In the genomic region with DNA sequence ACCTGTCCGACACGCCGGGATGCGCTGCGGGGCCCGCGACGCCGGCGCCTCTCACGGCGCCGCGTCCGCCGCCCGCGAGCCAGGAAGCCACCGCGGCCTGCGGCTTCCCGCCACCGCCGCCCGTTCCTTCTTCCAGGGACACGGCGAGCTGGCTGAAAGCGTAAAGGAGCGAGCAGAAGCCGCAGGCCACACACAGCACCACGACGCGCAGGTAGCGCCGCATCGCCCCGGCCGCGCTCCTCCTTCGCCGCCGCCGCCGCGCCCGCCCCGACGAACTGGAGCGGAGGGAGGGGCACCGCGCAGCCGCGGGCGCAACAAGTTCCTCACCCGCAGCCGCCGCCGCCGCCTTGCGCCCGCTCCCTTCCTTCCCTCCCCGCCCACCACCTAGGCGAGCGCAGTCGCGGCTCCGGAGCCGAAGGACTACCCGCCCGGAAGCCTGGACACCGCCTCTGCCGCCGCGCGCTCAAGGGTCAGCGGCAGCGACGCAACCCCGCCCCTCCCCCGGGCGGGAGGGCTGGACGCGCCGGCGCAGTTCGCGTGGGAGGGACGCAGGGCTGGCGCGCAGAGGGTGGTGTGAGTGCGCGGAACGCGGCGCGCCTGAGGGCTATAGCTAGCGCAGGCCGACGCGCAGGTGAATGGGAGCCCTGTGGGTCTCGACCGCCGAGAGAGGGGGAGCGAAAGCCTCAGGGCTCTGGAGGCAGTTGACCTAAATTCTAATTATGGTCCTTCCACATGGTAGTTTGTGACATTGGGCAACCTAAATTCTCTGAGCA, we compare ENCODE assay signal across 1 cellular context.
TF ChIP-seq lines count a peak whose summit lies in the region.

A gene with protein sequence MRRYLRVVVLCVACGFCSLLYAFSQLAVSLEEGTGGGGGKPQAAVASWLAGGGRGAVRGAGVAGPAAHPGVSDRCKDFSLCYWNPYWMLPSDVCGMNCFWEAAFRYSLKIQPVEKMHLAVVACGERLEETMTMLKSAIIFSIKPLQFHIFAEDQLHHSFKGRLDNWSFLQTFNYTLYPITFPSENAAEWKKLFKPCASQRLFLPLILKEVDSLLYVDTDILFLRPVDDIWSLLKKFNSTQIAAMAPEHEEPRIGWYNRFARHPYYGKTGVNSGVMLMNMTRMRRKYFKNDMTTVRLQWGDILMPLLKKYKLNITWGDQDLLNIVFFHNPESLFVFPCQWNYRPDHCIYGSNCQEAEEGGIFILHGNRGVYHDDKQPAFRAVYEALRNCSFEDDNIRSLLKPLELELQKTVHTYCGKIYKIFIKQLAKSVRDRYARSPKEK (minus strand): TSS at position 451 of the 773 bp plus-strand sequence. CDS start 228 bp downstream, at position 223.

TF ChIP-seq in HepG2, 621 proteins besides CTCF, POLR2A, EP300 and RAD21 (continued from another document and continues in another):
- TF ChIP-seq, protein P1, sequence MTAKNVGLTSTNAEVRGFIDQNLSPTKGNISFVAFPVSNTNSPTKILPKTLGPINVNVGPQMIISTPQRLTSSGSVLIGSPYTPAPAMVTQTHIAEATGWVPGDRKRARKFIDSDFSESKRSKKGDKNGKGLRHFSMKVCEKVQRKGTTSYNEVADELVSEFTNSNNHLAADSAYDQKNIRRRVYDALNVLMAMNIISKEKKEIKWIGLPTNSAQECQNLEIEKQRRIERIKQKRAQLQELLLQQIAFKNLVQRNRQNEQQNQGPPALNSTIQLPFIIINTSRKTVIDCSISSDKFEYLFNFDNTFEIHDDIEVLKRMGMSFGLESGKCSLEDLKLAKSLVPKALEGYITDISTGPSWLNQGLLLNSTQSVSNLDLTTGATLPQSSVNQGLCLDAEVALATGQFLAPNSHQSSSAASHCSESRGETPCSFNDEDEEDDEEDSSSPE (CRISPR knock-in tag; IDR thresholded peaks at IDR 0.05): peak; percentile 96
- TF ChIP-seq, protein P2, sequence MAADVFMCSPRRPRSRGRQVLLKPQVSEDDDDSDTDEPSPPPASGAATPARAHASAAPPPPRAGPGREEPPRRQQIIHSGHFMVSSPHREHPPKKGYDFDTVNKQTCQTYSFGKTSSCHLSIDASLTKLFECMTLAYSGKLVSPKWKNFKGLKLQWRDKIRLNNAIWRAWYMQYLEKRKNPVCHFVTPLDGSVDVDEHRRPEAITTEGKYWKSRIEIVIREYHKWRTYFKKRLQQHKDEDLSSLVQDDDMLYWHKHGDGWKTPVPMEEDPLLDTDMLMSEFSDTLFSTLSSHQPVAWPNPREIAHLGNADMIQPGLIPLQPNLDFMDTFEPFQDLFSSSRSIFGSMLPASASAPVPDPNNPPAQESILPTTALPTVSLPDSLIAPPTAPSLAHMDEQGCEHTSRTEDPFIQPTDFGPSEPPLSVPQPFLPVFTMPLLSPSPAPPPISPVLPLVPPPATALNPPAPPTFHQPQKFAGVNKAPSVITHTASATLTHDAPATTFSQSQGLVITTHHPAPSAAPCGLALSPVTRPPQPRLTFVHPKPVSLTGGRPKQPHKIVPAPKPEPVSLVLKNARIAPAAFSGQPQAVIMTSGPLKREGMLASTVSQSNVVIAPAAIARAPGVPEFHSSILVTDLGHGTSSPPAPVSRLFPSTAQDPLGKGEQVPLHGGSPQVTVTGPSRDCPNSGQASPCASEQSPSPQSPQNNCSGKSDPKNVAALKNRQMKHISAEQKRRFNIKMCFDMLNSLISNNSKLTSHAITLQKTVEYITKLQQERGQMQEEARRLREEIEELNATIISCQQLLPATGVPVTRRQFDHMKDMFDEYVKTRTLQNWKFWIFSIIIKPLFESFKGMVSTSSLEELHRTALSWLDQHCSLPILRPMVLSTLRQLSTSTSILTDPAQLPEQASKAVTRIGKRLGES (CRISPR knock-in tag; IDR thresholded peaks at IDR 0.05; ENCODE audit: borderline replicate concordance): no peak
- TF ChIP-seq, protein P3, sequence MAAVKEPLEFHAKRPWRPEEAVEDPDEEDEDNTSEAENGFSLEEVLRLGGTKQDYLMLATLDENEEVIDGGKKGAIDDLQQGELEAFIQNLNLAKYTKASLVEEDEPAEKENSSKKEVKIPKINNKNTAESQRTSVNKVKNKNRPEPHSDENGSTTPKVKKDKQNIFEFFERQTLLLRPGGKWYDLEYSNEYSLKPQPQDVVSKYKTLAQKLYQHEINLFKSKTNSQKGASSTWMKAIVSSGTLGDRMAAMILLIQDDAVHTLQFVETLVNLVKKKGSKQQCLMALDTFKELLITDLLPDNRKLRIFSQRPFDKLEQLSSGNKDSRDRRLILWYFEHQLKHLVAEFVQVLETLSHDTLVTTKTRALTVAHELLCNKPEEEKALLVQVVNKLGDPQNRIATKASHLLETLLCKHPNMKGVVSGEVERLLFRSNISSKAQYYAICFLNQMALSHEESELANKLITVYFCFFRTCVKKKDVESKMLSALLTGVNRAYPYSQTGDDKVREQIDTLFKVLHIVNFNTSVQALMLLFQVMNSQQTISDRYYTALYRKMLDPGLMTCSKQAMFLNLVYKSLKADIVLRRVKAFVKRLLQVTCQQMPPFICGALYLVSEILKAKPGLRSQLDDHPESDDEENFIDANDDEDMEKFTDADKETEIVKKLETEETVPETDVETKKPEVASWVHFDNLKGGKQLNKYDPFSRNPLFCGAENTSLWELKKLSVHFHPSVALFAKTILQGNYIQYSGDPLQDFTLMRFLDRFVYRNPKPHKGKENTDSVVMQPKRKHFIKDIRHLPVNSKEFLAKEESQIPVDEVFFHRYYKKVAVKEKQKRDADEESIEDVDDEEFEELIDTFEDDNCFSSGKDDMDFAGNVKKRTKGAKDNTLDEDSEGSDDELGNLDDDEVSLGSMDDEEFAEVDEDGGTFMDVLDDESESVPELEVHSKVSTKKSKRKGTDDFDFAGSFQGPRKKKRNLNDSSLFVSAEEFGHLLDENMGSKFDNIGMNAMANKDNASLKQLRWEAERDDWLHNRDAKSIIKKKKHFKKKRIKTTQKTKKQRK (IDR thresholded peaks at IDR 0.05; ENCODE audit: low read length): no peak
- TF ChIP-seq, protein P4, sequence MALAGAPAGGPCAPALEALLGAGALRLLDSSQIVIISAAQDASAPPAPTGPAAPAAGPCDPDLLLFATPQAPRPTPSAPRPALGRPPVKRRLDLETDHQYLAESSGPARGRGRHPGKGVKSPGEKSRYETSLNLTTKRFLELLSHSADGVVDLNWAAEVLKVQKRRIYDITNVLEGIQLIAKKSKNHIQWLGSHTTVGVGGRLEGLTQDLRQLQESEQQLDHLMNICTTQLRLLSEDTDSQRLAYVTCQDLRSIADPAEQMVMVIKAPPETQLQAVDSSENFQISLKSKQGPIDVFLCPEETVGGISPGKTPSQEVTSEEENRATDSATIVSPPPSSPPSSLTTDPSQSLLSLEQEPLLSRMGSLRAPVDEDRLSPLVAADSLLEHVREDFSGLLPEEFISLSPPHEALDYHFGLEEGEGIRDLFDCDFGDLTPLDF (CRISPR knock-in tag; IDR thresholded peaks at IDR 0.05): peak; percentile 89
- TF ChIP-seq, protein P5, sequence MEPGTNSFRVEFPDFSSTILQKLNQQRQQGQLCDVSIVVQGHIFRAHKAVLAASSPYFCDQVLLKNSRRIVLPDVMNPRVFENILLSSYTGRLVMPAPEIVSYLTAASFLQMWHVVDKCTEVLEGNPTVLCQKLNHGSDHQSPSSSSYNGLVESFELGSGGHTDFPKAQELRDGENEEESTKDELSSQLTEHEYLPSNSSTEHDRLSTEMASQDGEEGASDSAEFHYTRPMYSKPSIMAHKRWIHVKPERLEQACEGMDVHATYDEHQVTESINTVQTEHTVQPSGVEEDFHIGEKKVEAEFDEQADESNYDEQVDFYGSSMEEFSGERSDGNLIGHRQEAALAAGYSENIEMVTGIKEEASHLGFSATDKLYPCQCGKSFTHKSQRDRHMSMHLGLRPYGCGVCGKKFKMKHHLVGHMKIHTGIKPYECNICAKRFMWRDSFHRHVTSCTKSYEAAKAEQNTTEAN (CRISPR knock-in tag; conservative IDR thresholded peaks at IDR 0.05): 0 out of 2 replicates have a peak, but pooled peaks have one; percentile 58
- TF ChIP-seq ZNF672 (CRISPR knock-in tag; IDR thresholded peaks at IDR 0.05) (0 out of 2 replicates have a peak, but pooled peaks have one; percentile 58), ATF7 (IDR thresholded peaks at IDR 0.05) (no peak), ATF7 (CRISPR knock-in tag; IDR thresholded peaks at IDR 0.05) (peak; percentile 69)
- TF ChIP-seq, protein P6, sequence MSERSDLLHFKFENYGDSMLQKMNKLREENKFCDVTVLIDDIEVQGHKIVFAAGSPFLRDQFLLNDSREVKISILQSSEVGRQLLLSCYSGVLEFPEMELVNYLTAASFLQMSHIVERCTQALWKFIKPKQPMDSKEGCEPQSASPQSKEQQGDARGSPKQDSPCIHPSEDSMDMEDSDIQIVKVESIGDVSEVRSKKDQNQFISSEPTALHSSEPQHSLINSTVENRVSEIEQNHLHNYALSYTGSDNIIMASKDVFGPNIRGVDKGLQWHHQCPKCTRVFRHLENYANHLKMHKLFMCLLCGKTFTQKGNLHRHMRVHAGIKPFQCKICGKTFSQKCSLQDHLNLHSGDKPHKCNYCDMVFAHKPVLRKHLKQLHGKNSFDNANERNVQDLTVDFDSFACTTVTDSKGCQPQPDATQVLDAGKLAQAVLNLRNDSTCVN (CRISPR knock-in tag; IDR thresholded peaks at IDR 0.05; ENCODE audit: borderline replicate concordance): peak; percentile 77
- TF ChIP-seq, protein P7, sequence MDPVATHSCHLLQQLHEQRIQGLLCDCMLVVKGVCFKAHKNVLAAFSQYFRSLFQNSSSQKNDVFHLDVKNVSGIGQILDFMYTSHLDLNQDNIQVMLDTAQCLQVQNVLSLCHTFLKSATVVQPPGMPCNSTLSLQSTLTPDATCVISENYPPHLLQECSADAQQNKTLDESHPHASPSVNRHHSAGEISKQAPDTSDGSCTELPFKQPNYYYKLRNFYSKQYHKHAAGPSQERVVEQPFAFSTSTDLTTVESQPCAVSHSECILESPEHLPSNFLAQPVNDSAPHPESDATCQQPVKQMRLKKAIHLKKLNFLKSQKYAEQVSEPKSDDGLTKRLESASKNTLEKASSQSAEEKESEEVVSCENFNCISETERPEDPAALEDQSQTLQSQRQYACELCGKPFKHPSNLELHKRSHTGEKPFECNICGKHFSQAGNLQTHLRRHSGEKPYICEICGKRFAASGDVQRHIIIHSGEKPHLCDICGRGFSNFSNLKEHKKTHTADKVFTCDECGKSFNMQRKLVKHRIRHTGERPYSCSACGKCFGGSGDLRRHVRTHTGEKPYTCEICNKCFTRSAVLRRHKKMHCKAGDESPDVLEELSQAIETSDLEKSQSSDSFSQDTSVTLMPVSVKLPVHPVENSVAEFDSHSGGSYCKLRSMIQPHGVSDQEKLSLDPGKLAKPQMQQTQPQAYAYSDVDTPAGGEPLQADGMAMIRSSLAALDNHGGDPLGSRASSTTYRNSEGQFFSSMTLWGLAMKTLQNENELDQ (CRISPR knock-in tag; IDR thresholded peaks at IDR 0.05; ENCODE audit: borderline replicate concordance): no peak
- TF ChIP-seq, protein P8, sequence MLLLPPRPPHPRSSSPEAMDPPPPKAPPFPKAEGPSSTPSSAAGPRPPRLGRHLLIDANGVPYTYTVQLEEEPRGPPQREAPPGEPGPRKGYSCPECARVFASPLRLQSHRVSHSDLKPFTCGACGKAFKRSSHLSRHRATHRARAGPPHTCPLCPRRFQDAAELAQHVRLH (CRISPR knock-in tag; IDR thresholded peaks at IDR 0.05; ENCODE audit: borderline replicate concordance, low read depth): peak; percentile 90; the same call in 1 of the 2 replicates
- TF ChIP-seq, protein P9, sequence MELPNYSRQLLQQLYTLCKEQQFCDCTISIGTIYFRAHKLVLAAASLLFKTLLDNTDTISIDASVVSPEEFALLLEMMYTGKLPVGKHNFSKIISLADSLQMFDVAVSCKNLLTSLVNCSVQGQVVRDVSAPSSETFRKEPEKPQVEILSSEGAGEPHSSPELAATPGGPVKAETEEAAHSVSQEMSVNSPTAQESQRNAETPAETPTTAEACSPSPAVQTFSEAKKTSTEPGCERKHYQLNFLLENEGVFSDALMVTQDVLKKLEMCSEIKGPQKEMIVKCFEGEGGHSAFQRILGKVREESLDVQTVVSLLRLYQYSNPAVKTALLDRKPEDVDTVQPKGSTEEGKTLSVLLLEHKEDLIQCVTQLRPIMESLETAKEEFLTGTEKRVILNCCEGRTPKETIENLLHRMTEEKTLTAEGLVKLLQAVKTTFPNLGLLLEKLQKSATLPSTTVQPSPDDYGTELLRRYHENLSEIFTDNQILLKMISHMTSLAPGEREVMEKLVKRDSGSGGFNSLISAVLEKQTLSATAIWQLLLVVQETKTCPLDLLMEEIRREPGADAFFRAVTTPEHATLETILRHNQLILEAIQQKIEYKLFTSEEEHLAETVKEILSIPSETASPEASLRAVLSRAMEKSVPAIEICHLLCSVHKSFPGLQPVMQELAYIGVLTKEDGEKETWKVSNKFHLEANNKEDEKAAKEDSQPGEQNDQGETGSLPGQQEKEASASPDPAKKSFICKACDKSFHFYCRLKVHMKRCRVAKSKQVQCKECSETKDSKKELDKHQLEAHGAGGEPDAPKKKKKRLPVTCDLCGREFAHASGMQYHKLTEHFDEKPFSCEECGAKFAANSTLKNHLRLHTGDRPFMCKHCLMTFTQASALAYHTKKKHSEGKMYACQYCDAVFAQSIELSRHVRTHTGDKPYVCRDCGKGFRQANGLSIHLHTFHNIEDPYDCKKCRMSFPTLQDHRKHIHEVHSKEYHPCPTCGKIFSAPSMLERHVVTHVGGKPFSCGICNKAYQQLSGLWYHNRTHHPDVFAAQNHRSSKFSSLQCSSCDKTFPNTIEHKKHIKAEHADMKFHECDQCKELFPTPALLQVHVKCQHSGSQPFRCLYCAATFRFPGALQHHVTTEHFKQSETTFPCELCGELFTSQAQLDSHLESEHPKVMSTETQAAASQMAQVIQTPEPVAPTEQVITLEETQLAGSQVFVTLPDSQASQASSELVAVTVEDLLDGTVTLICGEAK (IDR thresholded peaks at IDR 0.05): no peak
- TF ChIP-seq, protein P9 (CRISPR knock-in tag; IDR thresholded peaks at IDR 0.05): 0 out of 2 replicates have a peak, but pooled peaks have one; percentile 66
